8 cellular contexts compared by ENCODE assay signal in genomic region chr1:27045973-27046558, GRCh38. TPM values are rescaled to one million over a fixed set of nuclear protein-coding genes. Genes with fewer than 3 reads are reported as not detected.
A peak's percentile ranks its signal among the peaks of the same experiment; 100 is the strongest.
DNase-seq lines count a peak whose midpoint lies in the region; ATAC-seq and TF ChIP-seq lines count a peak whose summit lies in the region.

No MANE protein-coding gene starts in this region.

- H3K36me3 Mint-ChIP-seq in CD8-positive, alpha-beta T cell = no peaks in the 10 kb centered on the region

- no peaks in the 10 kb centered on the region for H3K27me3 Mint-ChIP-seq in CD8-positive, alpha-beta T cell (ENCODE audit: low read depth)

- no peak overlapping the region for H3K27ac ChIP-seq in CD8-positive, alpha-beta T cell (ENCODE audit: low read depth, low read length)
- H3K27ac ChIP-seq in SJCRH30 = no peak overlapping the region

- no peaks in the 10 kb centered on the region for H3K9me3 Mint-ChIP-seq in CD8-positive, alpha-beta T cell

- intact Hi-C loops in CD8-positive, alpha-beta T cell (cut with DNase I, micrococcal nuclease) = loop anchor here (2.0 kb wide), 2 partner anchors 239 to 349 kb away; no protein-coding TSS in a partner anchor
- intact Hi-C loops in head of caudate nucleus (cut with DNase I) = loop anchor here (2.0 to 10.0 kb wide), 2 partner anchors 53 to 239 kb away; no protein-coding TSS in a partner anchor
- intact Hi-C loops in posterior vena cava (cut with DNase I) = loop anchor here (2.0 to 10.0 kb wide), 2 partner anchors 49 to 51 kb away; no protein-coding TSS in a partner anchor

- peaks cover 21% of the 10 kb centered on the region for H3K4me1 Mint-ChIP-seq in CD8-positive, alpha-beta T cell (ENCODE audit: low read depth)

- no peak overlapping the region for H3K4me3 Mint-ChIP-seq in CD8-positive, alpha-beta T cell

- H3K4me1 ChIP-seq in CD8-positive, alpha-beta T cell (ENCODE audit: insufficient read depth, low read length) = peaks cover 13% of the 10 kb centered on the region
- no peaks in the 10 kb centered on the region for H3K4me1 ChIP-seq in SJCRH30

- H3K27ac Mint-ChIP-seq in CD8-positive, alpha-beta T cell = no peak overlapping the region

- no peaks in the 10 kb centered on the region for H3K27me3 ChIP-seq in CD8-positive, alpha-beta T cell (ENCODE audit: insufficient read depth, low read length)
- no peaks in the 10 kb centered on the region for H3K27me3 ChIP-seq in SJCRH30

- peak; percentile 91 for TF ChIP-seq CTCF in CD8-positive, alpha-beta T cell (IDR thresholded peaks at IDR 0.05)

- no peaks in the 10 kb centered on the region for H3K36me3 ChIP-seq in CD8-positive, alpha-beta T cell (ENCODE audit: insufficient read depth, low read length)
- H3K36me3 ChIP-seq in SJCRH30 = no peaks in the 10 kb centered on the region

- CTCF ChIA-PET in CD8-positive, alpha-beta T cell (lab: Charles Lee) = interaction anchor here (0.6 to 6.7 kb wide), 52 partner anchors 9 to 1687 kb away, joined by 3 to 303 read pairs (median 4); partner anchors contain the start of gene MAP3K6

- H3K4me3 ChIP-seq in CD8-positive, alpha-beta T cell (ENCODE audit: low read depth, low read length) = no peak overlapping the region
- no peak overlapping the region for H3K4me3 ChIP-seq in SJCRH30

- POLR2A ChIA-PET in CD8-positive, alpha-beta T cell (lab: Charles Lee) = no interaction called here

- peak; percentile 55 for ATAC-seq in CD8-positive, alpha-beta T cell

- DNase-seq in CD8-positive, alpha-beta T cell = peak; percentile 42 to 75 (median 60)
- DNase-seq in HK-2 (ENCODE audit: unreplicated experiment) (peak; percentile 75), SJCRH30 (peak; percentile 56 to 81), head of caudate nucleus (peak; percentile 39 to 87 (median 74)), posterior vena cava (ENCODE audit: low spot score) (peak; percentile 89), ureter (ENCODE audit: low spot score) (peak; percentile 75), cerebellar nuclear complex (lab: John Stamatoyannopoulos, UW) (no peak)
- peak; percentile 88 for DNase-seq in activated effector memory CD4-positive, alpha-beta T cell treated with anti-CD3 and anti-CD28 coated beads, Interleukin-2, amount 50 U/mL, for 16 hours

- no peaks in the 10 kb centered on the region for H3K9me3 ChIP-seq in CD8-positive, alpha-beta T cell (ENCODE audit: low read length)
- H3K9me3 ChIP-seq in SJCRH30 (replicated peaks) = no peaks in the 10 kb centered on the region

RNA-seq across cellular contexts. Expression of gene TENT5B, which starts 33.4 kb away (rescaled TPM):
- not detected for total RNA-seq in CD8-positive, alpha-beta T cell
- total RNA-seq in SJCRH30 (2014; rRNA removed; shearing (Covaris generic)) = 0.04 and 0.10 TPM in 2 replicates
- 10 to 100 TPM; 41.2 to 43.7 TPM for total RNA-seq in posterior vena cava
- total RNA-seq in ureter = 10.2 TPM

RNA-seq across cellular contexts. Expression of gene TRNP1, which starts 52.6 kb away (rescaled TPM):
- not detected for total RNA-seq in CD8-positive, alpha-beta T cell
- 0.42 and 0.81 TPM in 2 replicates for total RNA-seq in SJCRH30 (2014; rRNA removed; shearing (Covaris generic))
- 10 to 100 TPM; 10.7 to 13.2 TPM for total RNA-seq in posterior vena cava
- 46.6 TPM for total RNA-seq in ureter

Comparison
In these comparisons a context has a peak if more than half of its experiments do, and no peak if none do; other contexts are left out.
1. DNase-seq: peak in CD8-positive, alpha-beta T cell (7 of 7), HK-2 (single experiment), SJCRH30 (2 of 2), activated effector memory CD4-positive, alpha-beta T cell treated with anti-CD3 and anti-CD28 coated beads, Interleukin-2, amount 50 U/mL, for 16 hours (single experiment), head of caudate nucleus (42 of 42), posterior vena cava (single experiment) and ureter (single experiment); none in cerebellar nuclear complex (0 of 2).
2. RNA of gene TENT5B, which starts 33.4 kb away (total RNA-seq): 41.2 to 43.7 TPM in posterior vena cava and 10.2 TPM in ureter (single experiment); 0.04 to 0.10 TPM in SJCRH30 and not detected in CD8-positive, alpha-beta T cell; every median in the first group is over 10 times any median in the second.